In genomic region chr14:102320033-102320660, GRCh38 we compare ENCODE assay signal across 1 cellular context.
TF ChIP-seq lines count a peak whose summit lies in the region.

No MANE protein-coding gene starts in this region.

TF ChIP-seq in HepG2, 621 proteins besides CTCF, POLR2A, EP300 and RAD21 (continued from another document):
- TF ChIP-seq ARNT2 (CRISPR knock-in tag; IDR thresholded peaks at IDR 0.05; ENCODE audit: low read depth) (peak; percentile 12; the same call in 1 of the 2 replicates), NFYC (CRISPR knock-in tag; IDR thresholded peaks at IDR 0.05) (no peak), ZNF605 (CRISPR knock-in tag; IDR thresholded peaks at IDR 0.05) (no peak), SATB2 (CRISPR knock-in tag; IDR thresholded peaks at IDR 0.05) (0 out of 2 replicates have a peak, but pooled peaks have one; percentile 63), PHF5A (CRISPR knock-in tag; IDR thresholded peaks at IDR 0.05; ENCODE audit: low read depth, unreplicated experiment) (no peak), MTERF4 (CRISPR knock-in tag; IDR thresholded peaks at IDR 0.05) (no peak), SP1 (IDR thresholded peaks at IDR 0.05) (no peak), SP1 (CRISPR knock-in tag; IDR thresholded peaks at IDR 0.05) (0 out of 2 replicates have a peak, but pooled peaks have one; percentile 7), ZNF232 (CRISPR knock-in tag; IDR thresholded peaks at IDR 0.05; ENCODE audit: borderline replicate concordance) (0 out of 2 replicates have a peak, but pooled peaks have one; percentile 44), THRA (CRISPR knock-in tag; IDR thresholded peaks at IDR 0.05; ENCODE audit: borderline replicate concordance) (no peak), RFX3 (CRISPR knock-in tag; IDR thresholded peaks at IDR 0.05) (no peak), MAZ (IDR thresholded peaks at IDR 0.05; ENCODE audit: borderline replicate concordance, low read depth, low read length) (no peak; the same call in 1 of the 2 replicates), MAZ (CRISPR knock-in tag; IDR thresholded peaks at IDR 0.05; ENCODE audit: low read depth) (no peak), UBTF (CRISPR knock-in tag; IDR thresholded peaks at IDR 0.05) (peak; percentile 26; the same call in 1 of the 2 replicates), ATAD3A (CRISPR knock-in tag; IDR thresholded peaks at IDR 0.05) (no peak), PHF8 (CRISPR knock-in tag; IDR thresholded peaks at IDR 0.05) (0 out of 2 replicates have a peak, but pooled peaks have one; percentile 57), ZFY (CRISPR knock-in tag; IDR thresholded peaks at IDR 0.05) (peak; percentile 71), ATF1 (CRISPR knock-in tag; IDR thresholded peaks at IDR 0.05) (0 out of 2 replicates have a peak, but pooled peaks have one; percentile 10), ZSCAN21 (CRISPR knock-in tag; IDR thresholded peaks at IDR 0.05; ENCODE audit: borderline replicate concordance) (no peak), NFAT5 (CRISPR knock-in tag; IDR thresholded peaks at IDR 0.05) (peak; percentile 57; the same call in 1 of the 2 replicates), SNAI1 (CRISPR knock-in tag; IDR thresholded peaks at IDR 0.05; ENCODE audit: borderline replicate concordance) (no peak)
